In the genomic region with DNA sequence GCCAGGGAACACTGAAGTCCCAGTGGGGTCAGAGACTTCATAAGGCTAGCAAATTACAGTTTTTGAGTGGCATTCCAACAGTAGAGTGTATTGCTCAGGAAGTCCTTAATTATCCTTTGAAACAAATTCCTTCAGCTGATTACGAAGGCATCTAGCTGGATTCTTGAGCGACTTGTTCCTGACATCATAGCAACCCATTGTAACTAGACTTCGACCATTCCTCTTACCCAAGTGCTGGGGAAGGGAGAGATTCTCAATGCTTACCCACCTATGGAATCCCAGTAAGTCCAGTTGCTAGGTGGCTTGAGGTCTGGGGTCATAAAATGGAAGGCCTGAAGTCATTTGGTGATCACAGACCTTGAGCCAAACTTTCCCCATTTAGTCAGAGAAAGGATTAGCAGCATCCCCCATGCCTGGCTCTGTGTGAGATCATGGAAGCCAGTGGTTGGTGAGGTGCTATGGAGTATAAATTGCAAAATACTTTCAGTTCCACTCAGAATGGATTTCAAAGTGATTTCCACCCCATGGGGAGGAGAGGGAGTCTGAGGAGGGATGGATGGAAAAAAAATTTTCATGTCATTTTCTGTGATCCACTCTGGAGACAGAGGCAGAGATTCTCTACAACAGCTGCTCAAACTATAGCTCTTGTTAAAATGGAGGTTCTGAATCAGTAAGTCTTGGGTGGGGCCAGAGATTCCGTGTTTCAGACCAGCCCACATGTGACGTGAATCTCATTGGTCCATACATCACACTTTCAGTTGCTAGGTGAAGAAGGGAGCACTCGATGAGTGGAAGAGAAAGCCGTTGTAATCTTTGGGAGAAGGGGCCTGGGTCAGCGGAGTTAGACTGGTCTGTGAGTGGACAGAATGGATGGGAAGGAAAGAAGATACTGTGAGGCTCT, we compare ENCODE assay signal across 9 cellular contexts. TPM values are rescaled to one million over a fixed set of nuclear protein-coding genes. Genes with fewer than 3 reads are reported as not detected.
DNase-seq lines count a peak whose midpoint lies in the region; ATAC-seq and TF ChIP-seq lines count a peak whose summit lies in the region.
"Had no signal": no experiment of that assay in that cellular context is flagged by ENCODE, and none has a peak within 500 bp of the region (broad histone marks: within the 10 kb centered on the region; RNA-seq: fewer than 3 reads in every experiment).

No MANE protein-coding gene starts in this region.

- ATAC-seq in activated CD4-positive, alpha-beta T cell treated with anti-CD3 and anti-CD28 coated beads for 36 hours = peak; percentile 54
- ATAC-seq in HG02642 (IDR thresholded peaks at IDR 0.05; ENCODE audit: poor library complexity, unreplicated experiment) (peak; percentile 36), HG02884 (IDR thresholded peaks at IDR 0.05; ENCODE audit: unreplicated experiment) (no peak)

- intact Hi-C loops in activated CD4-positive, alpha-beta T cell treated with anti-CD3 and anti-CD28 coated beads for 36 hours (cut with DNase I, micrococcal nuclease) = loop anchor here (1.0 to 10.0 kb wide), 14 partner anchors 45 to 581 kb away; partner anchors contain the start of genes FAM162A (in 1 of the 2), MIX23 (in 1 of the 2) and PARP14 (in 1 of the 2)

- no peaks in the 10 kb centered on the region for H3K27me3 ChIP-seq in right atrium auricular region

- POLR2A ChIA-PET in activated CD4-positive, alpha-beta T cell treated with anti-CD3 and anti-CD28 coated beads for 36 hours (lab: Charles Lee) = interaction anchor here (1.7 kb wide), 1 partner anchor 199 kb away, joined by 4 read pairs; no protein-coding TSS in a partner anchor

- no peak overlapping the region for H3K4me3 ChIP-seq in right atrium auricular region

- H3K27me3 Mint-ChIP-seq in activated CD4-positive, alpha-beta T cell treated with anti-CD3 and anti-CD28 coated beads for 36 hours = no peaks in the 10 kb centered on the region
- H3K27me3 Mint-ChIP-seq in T-helper 1 cell treated with Interleukin-12 subunit alpha and Interleukin-12 subunit beta and Interleukin-4 antibody, amounts not matched to agents 30 μg/mL and 1 μg/mL, for 36 hours (ENCODE audit: low read depth) = no peaks in the 10 kb centered on the region

- peak; percentile 64 for DNase-seq in activated CD4-positive, alpha-beta T cell treated with anti-CD3 and anti-CD28 coated beads for 36 hours
- DNase-seq in activated CD4-positive, alpha-beta T cell treated with anti-CD3 and anti-CD28 coated beads, Interleukin-2, amount 50 U/mL, for 1 hour = no peak
- peak; percentile 16 to 30 for DNase-seq in stimulated activated CD4-positive, alpha-beta T cell treated with anti-CD3 and anti-CD28 coated beads, Interleukin-2, amount 100 ng/mL, for 24 hours
- DNase-seq in DMS153 treated with DMSO at 0.1 percent for 48 hours (lab: John Stamatoyannopoulos, UW; ENCODE audit: unreplicated experiment) (no peak), right atrium auricular region (ENCODE audit: low spot score) (no peak)

- peak overlapping the region; percentile 60 for H3K4me3 Mint-ChIP-seq in activated CD4-positive, alpha-beta T cell treated with anti-CD3 and anti-CD28 coated beads for 36 hours
- peak overlapping the region; percentile 79 for H3K4me3 Mint-ChIP-seq in T-helper 1 cell treated with Interleukin-12 subunit alpha and Interleukin-12 subunit beta and Interleukin-4 antibody, amounts not matched to agents 30 μg/mL and 1 μg/mL, for 36 hours

- H3K4me1 ChIP-seq in right atrium auricular region = no peaks in the 10 kb centered on the region

- H3K9me3 Mint-ChIP-seq in activated CD4-positive, alpha-beta T cell treated with anti-CD3 and anti-CD28 coated beads for 36 hours (ENCODE audit: low read depth) = no peaks in the 10 kb centered on the region
- no peaks in the 10 kb centered on the region for H3K9me3 Mint-ChIP-seq in T-helper 1 cell treated with Interleukin-12 subunit alpha and Interleukin-12 subunit beta and Interleukin-4 antibody, amounts not matched to agents 30 μg/mL and 1 μg/mL, for 36 hours

- H3K9me3 ChIP-seq in right atrium auricular region = no peaks in the 10 kb centered on the region

- no peak overlapping the region for H3K27ac ChIP-seq in right atrium auricular region
- H3K27ac ChIP-seq: epithelial cell of prostate had no signal

- no peaks in the 10 kb centered on the region for H3K36me3 ChIP-seq in right atrium auricular region

- H3K4me1 Mint-ChIP-seq in activated CD4-positive, alpha-beta T cell treated with anti-CD3 and anti-CD28 coated beads for 36 hours = peaks cover 42% of the 10 kb centered on the region
- H3K4me1 Mint-ChIP-seq in T-helper 1 cell treated with Interleukin-12 subunit alpha and Interleukin-12 subunit beta and Interleukin-4 antibody, amounts not matched to agents 30 μg/mL and 1 μg/mL, for 36 hours (ENCODE audit: low read depth) = peaks cover 32% of the 10 kb centered on the region

- CTCF ChIA-PET in activated CD4-positive, alpha-beta T cell treated with anti-CD3 and anti-CD28 coated beads for 36 hours (lab: Charles Lee) = interaction anchor here (0.6 to 6.0 kb wide), 30 partner anchors 8 to 579 kb away, joined by 3 to 54 read pairs (median 4); partner anchors contain the start of gene CASR

- no peak for TF ChIP-seq CTCF in right atrium auricular region (IDR thresholded peaks at IDR 0.05)

- no peaks in the 10 kb centered on the region for H3K36me3 Mint-ChIP-seq in activated CD4-positive, alpha-beta T cell treated with anti-CD3 and anti-CD28 coated beads for 36 hours (ENCODE audit: low read depth)
- no peaks in the 10 kb centered on the region for H3K36me3 Mint-ChIP-seq in T-helper 1 cell treated with Interleukin-12 subunit alpha and Interleukin-12 subunit beta and Interleukin-4 antibody, amounts not matched to agents 30 μg/mL and 1 μg/mL, for 36 hours (ENCODE audit: low read depth)

- peak overlapping the region; percentile 89 for H3K27ac Mint-ChIP-seq in activated CD4-positive, alpha-beta T cell treated with anti-CD3 and anti-CD28 coated beads for 36 hours
- peak overlapping the region; percentile 85 for H3K27ac Mint-ChIP-seq in T-helper 1 cell treated with Interleukin-12 subunit alpha and Interleukin-12 subunit beta and Interleukin-4 antibody, amounts not matched to agents 30 μg/mL and 1 μg/mL, for 36 hours

RNA-seq across cellular contexts. Expression of gene CD86, which starts 45.7 kb away (rescaled TPM):
- total RNA-seq in activated CD4-positive, alpha-beta T cell treated with anti-CD3 and anti-CD28 coated beads for 36 hours = under 1 TPM; 0.09 to 0.25 TPM
- 1 to 10 TPM; 1.9 to 5.1 TPM for total RNA-seq in right atrium auricular region

Comparison
In these comparisons a context has a peak if more than half of its experiments do, and no peak if none do; other contexts are left out.
1. DNase-seq: peak in activated CD4-positive, alpha-beta T cell treated with anti-CD3 and anti-CD28 coated beads for 36 hours (single experiment) and stimulated activated CD4-positive, alpha-beta T cell treated with anti-CD3 and anti-CD28 coated beads, Interleukin-2, amount 100 ng/mL, for 24 hours (2 of 2); none in activated CD4-positive, alpha-beta T cell treated with anti-CD3 and anti-CD28 coated beads, Interleukin-2, amount 50 U/mL, for 1 hour (single experiment), DMS153 treated with DMSO at 0.1 percent for 48 hours (single experiment) and right atrium auricular region (single experiment).